Comparison of ENCODE assay signal across 10 cellular contexts in the genomic region with DNA sequence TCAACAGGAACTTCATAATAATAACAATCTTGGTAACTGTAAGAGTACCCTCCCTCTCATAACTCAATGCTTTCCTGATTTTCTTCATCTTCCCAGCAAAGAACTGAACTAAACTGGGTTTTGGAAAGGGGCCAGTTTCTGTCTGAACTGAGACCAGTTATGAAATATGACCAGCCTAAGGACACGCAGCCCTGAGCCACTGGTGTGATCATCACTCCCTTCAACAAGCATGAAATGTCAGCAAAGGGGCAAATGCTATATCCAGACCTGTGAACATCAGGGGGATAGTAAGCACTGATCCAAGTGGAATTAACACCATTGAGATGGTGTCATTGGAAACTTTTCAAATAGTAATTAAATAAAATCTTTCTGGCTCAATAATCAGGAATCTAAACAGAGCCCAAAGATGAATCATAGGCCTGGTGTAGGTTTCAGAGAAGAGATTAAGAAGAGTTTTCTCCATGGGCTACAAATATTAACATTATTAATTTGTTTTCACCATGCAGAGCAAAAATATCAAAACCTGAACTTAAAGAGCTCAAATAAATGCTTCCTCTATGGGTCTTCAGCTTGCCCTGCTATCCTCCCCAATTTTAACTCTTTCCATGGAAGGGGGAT.
A peak's percentile ranks its signal among the peaks of the same experiment; 100 is the strongest.
DNase-seq lines count a peak whose midpoint lies in the region; ATAC-seq and TF ChIP-seq lines count a peak whose summit lies in the region.
"Had no signal": no experiment of that assay in that cellular context is flagged by ENCODE, and none has a peak within 500 bp of the region (broad histone marks: within the 10 kb centered on the region; RNA-seq: fewer than 3 reads in every experiment).

No MANE protein-coding gene starts in this region.

- H3K36me3 Mint-ChIP-seq in activated T-cell treated with anti-CD3 and anti-CD28 coated beads, Interleukin-2, amount 50 U/mL, for 72 hours (ENCODE audit: insufficient read depth in 2 of 2) = no peaks in the 10 kb centered on the region
- H3K36me3 Mint-ChIP-seq in activated naive CD8-positive, alpha-beta T cell treated with anti-CD3 and anti-CD28 coated beads for 36 hours = no peaks in the 10 kb centered on the region
- H3K36me3 Mint-ChIP-seq in activated CD8-positive, alpha-beta memory T cell treated with anti-CD3 and anti-CD28 coated beads, Interleukin-2, amount 10 ng/mL, durations not matched to agents 7 days and 5 days = no peaks in the 10 kb centered on the region

- peak overlapping the region; percentile 16 for H3K27ac ChIP-seq in hepatocyte
- peak overlapping the region; percentile 72 to 74 for H3K27ac ChIP-seq in tibial artery
- H3K27ac ChIP-seq: RWPE1 had no signal

- H3K79me2 ChIP-seq in hepatocyte = peaks cover 60% of the 10 kb centered on the region

- no peak overlapping the region for H2AFZ ChIP-seq in hepatocyte

- H3K4me1 ChIP-seq in hepatocyte (ENCODE audit: insufficient read depth) (peaks cover 35% of the 10 kb centered on the region), tibial artery (peaks cover 0 to 73% (median 43%) of the 10 kb centered on the region in 4 donors)

- no peaks in the 10 kb centered on the region for H3K36me3 ChIP-seq in hepatocyte (replicated peaks; ENCODE audit: insufficient read depth, low read depth)
- H3K36me3 ChIP-seq in tibial artery = peaks cover 11 to 21% (median 14%) of the 10 kb centered on the region in 3 donors

- H3K9me2 ChIP-seq in hepatocyte (replicated peaks; ENCODE audit: insufficient read depth) = no peaks in the 10 kb centered on the region

- intact Hi-C loops in tibial artery (cut with DNase I; ENCODE audit: low total_unique reads) = no loop called here

- no peaks in the 10 kb centered on the region for H3K4me1 Mint-ChIP-seq in activated T-cell treated with anti-CD3 and anti-CD28 coated beads, Interleukin-2, amount 50 U/mL, for 72 hours (ENCODE audit: low read depth)
- H3K4me1 Mint-ChIP-seq in activated naive CD8-positive, alpha-beta T cell treated with anti-CD3 and anti-CD28 coated beads for 36 hours = no peaks in the 10 kb centered on the region
- no peaks in the 10 kb centered on the region for H3K4me1 Mint-ChIP-seq in activated CD8-positive, alpha-beta memory T cell treated with anti-CD3 and anti-CD28 coated beads, Interleukin-2, amount 10 ng/mL, durations not matched to agents 7 days and 5 days

- no peaks in the 10 kb centered on the region for H3K9me3 Mint-ChIP-seq in activated T-cell treated with anti-CD3 and anti-CD28 coated beads, Interleukin-2, amount 50 U/mL, for 72 hours
- no peaks in the 10 kb centered on the region for H3K9me3 Mint-ChIP-seq in activated naive CD8-positive, alpha-beta T cell treated with anti-CD3 and anti-CD28 coated beads for 36 hours
- no peaks in the 10 kb centered on the region for H3K9me3 Mint-ChIP-seq in activated CD8-positive, alpha-beta memory T cell treated with anti-CD3 and anti-CD28 coated beads, Interleukin-2, amount 10 ng/mL, durations not matched to agents 7 days and 5 days (ENCODE audit: low read depth)
- H3K9me3 Mint-ChIP-seq: endodermal cell had no signal

- DNase-seq in NCI-H69 (lab: John Stamatoyannopoulos, UW) (peak; percentile 43), choroid plexus epithelial cell (ENCODE audit: low read depth) (peak; percentile 75), hepatocyte (ENCODE audit: low spot score) (no peak), tibial artery (peak in 1 of 2 donors; percentile 69)
- DNase-seq in activated T-cell treated with anti-CD3 and anti-CD28 coated beads, Interleukin-2, amount 50 U/mL, for 72 hours = no peak
- DNase-seq in activated naive CD8-positive, alpha-beta T cell treated with anti-CD3 and anti-CD28 coated beads for 36 hours = no peak
- DNase-seq in activated CD8-positive, alpha-beta memory T cell treated with anti-CD3 and anti-CD28 coated beads, Interleukin-2, amount 10 ng/mL, durations not matched to agents 7 days and 5 days = no peak
- DNase-seq: endodermal cell, retina had no signal

- no peak overlapping the region for H3K4me2 ChIP-seq in hepatocyte

- no peaks in the 10 kb centered on the region for H3K27me3 ChIP-seq in hepatocyte
- H3K27me3 ChIP-seq in tibial artery = no peaks in the 10 kb centered on the region

- H3K27ac Mint-ChIP-seq in activated T-cell treated with anti-CD3 and anti-CD28 coated beads, Interleukin-2, amount 50 U/mL, for 72 hours = no peak overlapping the region
- no peak overlapping the region for H3K27ac Mint-ChIP-seq in activated naive CD8-positive, alpha-beta T cell treated with anti-CD3 and anti-CD28 coated beads for 36 hours
- no peak overlapping the region for H3K27ac Mint-ChIP-seq in activated CD8-positive, alpha-beta memory T cell treated with anti-CD3 and anti-CD28 coated beads, Interleukin-2, amount 10 ng/mL, durations not matched to agents 7 days and 5 days
- H3K27ac Mint-ChIP-seq: endodermal cell had no signal

- no peak overlapping the region for H3K4me3 ChIP-seq in choroid plexus epithelial cell (ENCODE audit: low read depth, low read length)
- H3K4me3 ChIP-seq in hepatocyte = no peak overlapping the region
- H3K4me3 ChIP-seq in tibial artery = no peak overlapping the region

- H3K27me3 Mint-ChIP-seq in activated T-cell treated with anti-CD3 and anti-CD28 coated beads, Interleukin-2, amount 50 U/mL, for 72 hours (ENCODE audit: low read depth) = no peaks in the 10 kb centered on the region
- H3K27me3 Mint-ChIP-seq in activated naive CD8-positive, alpha-beta T cell treated with anti-CD3 and anti-CD28 coated beads for 36 hours = peaks cover 3% of the 10 kb centered on the region
- no peaks in the 10 kb centered on the region for H3K27me3 Mint-ChIP-seq in activated CD8-positive, alpha-beta memory T cell treated with anti-CD3 and anti-CD28 coated beads, Interleukin-2, amount 10 ng/mL, durations not matched to agents 7 days and 5 days

- WGBS in hepatocyte (ENCODE audit: low lambda C conversion rate, missing lambda C conversion rate) = 82% methylated on average over 1 of the region's 1 CpG

- H4K20me1 ChIP-seq in hepatocyte (ENCODE audit: insufficient read depth, poor library complexity, severe bottlenecking) = no peaks in the 10 kb centered on the region

- H3K9me3 ChIP-seq in hepatocyte (ENCODE audit: low read depth) (no peaks in the 10 kb centered on the region), tibial artery (no peaks in the 10 kb centered on the region)

- CTCF ChIA-PET in activated CD8-positive, alpha-beta memory T cell treated with anti-CD3 and anti-CD28 coated beads, Interleukin-2, amount 10 ng/mL, durations not matched to agents 7 days and 5 days (lab: Charles Lee) = no interaction called here

- TF ChIP-seq CTCF in choroid plexus epithelial cell (conservative IDR thresholded peaks at IDR 0.05; ENCODE audit: low read depth, low read length) = no peak
- no peak for TF ChIP-seq CTCF in hepatocyte (IDR thresholded peaks at IDR 0.05; ENCODE audit: poor library complexity)
- TF ChIP-seq CTCF in tibial artery (IDR thresholded peaks at IDR 0.05) = no peak

- ATAC-seq in activated T-cell treated with anti-CD3 and anti-CD28 coated beads, Interleukin-2, amount 50 U/mL, for 72 hours (replicated peaks in 1 of 2) = no peak
- ATAC-seq in activated CD8-positive, alpha-beta memory T cell treated with anti-CD3 and anti-CD28 coated beads, Interleukin-2, amount 10 ng/mL, durations not matched to agents 7 days and 5 days = no peak

- H3K4me3 Mint-ChIP-seq in activated T-cell treated with anti-CD3 and anti-CD28 coated beads, Interleukin-2, amount 50 U/mL, for 72 hours = no peak overlapping the region
- H3K4me3 Mint-ChIP-seq in activated naive CD8-positive, alpha-beta T cell treated with anti-CD3 and anti-CD28 coated beads for 36 hours = no peak overlapping the region
- no peak overlapping the region for H3K4me3 Mint-ChIP-seq in activated CD8-positive, alpha-beta memory T cell treated with anti-CD3 and anti-CD28 coated beads, Interleukin-2, amount 10 ng/mL, durations not matched to agents 7 days and 5 days
- H3K4me3 Mint-ChIP-seq: endodermal cell had no signal

Comparison
In these comparisons a context has a peak if more than half of its experiments do, and no peak if none do; other contexts are left out.
1. DNase-seq: peak in NCI-H69 (single experiment) and choroid plexus epithelial cell (single experiment); none in hepatocyte (single experiment), activated T-cell treated with anti-CD3 and anti-CD28 coated beads, Interleukin-2, amount 50 U/mL, for 72 hours (0 of 2), activated naive CD8-positive, alpha-beta T cell treated with anti-CD3 and anti-CD28 coated beads for 36 hours (single experiment) and activated CD8-positive, alpha-beta memory T cell treated with anti-CD3 and anti-CD28 coated beads, Interleukin-2, amount 10 ng/mL, durations not matched to agents 7 days and 5 days (single experiment).